Comparison of ENCODE assay signal across 24 cellular contexts in the genomic region with DNA sequence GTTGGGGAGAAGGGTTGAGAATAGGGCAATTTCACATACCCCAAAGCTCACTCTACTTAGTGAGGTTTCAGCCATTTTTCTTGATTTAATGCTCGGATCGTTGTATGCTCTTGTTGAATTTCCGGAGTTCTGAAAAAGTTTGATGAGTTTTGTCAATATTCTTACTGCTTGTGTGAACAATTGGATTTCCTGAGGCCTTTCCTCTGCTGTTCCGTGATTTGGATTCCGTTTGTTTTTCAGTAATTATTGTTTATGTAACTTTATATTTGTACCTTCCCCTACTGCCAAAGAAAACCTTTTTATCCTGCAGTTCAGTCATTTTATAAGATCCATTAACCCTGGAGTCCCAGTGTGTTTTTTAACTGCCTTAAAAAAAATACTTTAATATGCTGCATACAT.
A peak's percentile ranks its signal among the peaks of the same experiment; 100 is the strongest.
DNase-seq lines count a peak whose midpoint lies in the region; ATAC-seq and TF ChIP-seq lines count a peak whose summit lies in the region.
"Had no signal": no experiment of that assay in that cellular context is flagged by ENCODE, and none has a peak within 500 bp of the region (broad histone marks: within the 10 kb centered on the region; RNA-seq: fewer than 3 reads in every experiment).

No MANE protein-coding gene starts in this region.

- H3K27me3 ChIP-seq in heart left ventricle (no peaks in the 10 kb centered on the region), spleen (replicated peaks in 1 of 7) (no peaks in the 10 kb centered on the region)
- H3K27me3 ChIP-seq: dorsolateral prefrontal cortex, Peyer's patch had no signal

- no peaks in the 10 kb centered on the region for H3K27me3 Mint-ChIP-seq in endothelial cell (ENCODE audit: unreplicated experiment)
- H3K27me3 Mint-ChIP-seq: activated naive CD8-positive, alpha-beta T cell treated with anti-CD3 and anti-CD28 coated beads, Interleukin-2, amount 50 U/mL, for 24 hours; stimulated activated naive CD8-positive, alpha-beta T cell treated with anti-CD3 and anti-CD28 coated beads, Interleukin-15, Interleukin-2, amounts not matched to agents 100 ng/mL and 50 ng/mL, for 24 hours had no signal

- no peak for DNase-seq in heart left ventricle
- DNase-seq in left cardiac atrium: no peak
- DNase-seq in LNCaP clone FGC (ENCODE audit: low read depth): peak; percentile 27
- no peak for DNase-seq in endothelial cell (ENCODE audit: low spot score)
- DNase-seq in spleen: no peak
- DNase-seq in head of caudate nucleus: no peak
- DNase-seq: activated CD4-positive, alpha-beta T cell treated with anti-CD3 and anti-CD28 coated beads for 4 hours; activated gamma-delta T cell; activated naive CD8-positive, alpha-beta T cell treated with anti-CD3 and anti-CD28 coated beads, Interleukin-2, amount 50 U/mL, for 24 hours; activated T-cell treated with anti-CD3 and anti-CD28 coated beads for 4 hours; CD8-positive, alpha-beta T cell; dorsolateral prefrontal cortex; lower lobe of right lung; mucosa of descending colon; NCI-H1105 treated with DMSO at 0.1 percent for 48 hours; NCI-H1930; NCI-H524 treated with DMSO at 0.1 percent for 48 hours; Peyer's patch; posterior cingulate gyrus had no signal

- H3K36me3 ChIP-seq in heart left ventricle: peaks cover 0 to 20% (median 0%) of the 10 kb centered on the region in 9 donors
- peaks cover 0 to 39% (median 3%) of the 10 kb centered on the region in 6 donors for H3K36me3 ChIP-seq in spleen
- H3K36me3 ChIP-seq: lower lobe of right lung, Peyer's patch had no signal

- H3K4me3 ChIP-seq in heart left ventricle (no peak overlapping the region), LNCaP clone FGC (ENCODE audit: low read depth, low read length) (no peak overlapping the region), spleen (no peak overlapping the region)
- H3K4me3 ChIP-seq: A549, dorsolateral prefrontal cortex, lower lobe of right lung, mucosa of descending colon, Peyer's patch had no signal

- TF ChIP-seq CTCF in heart left ventricle (IDR thresholded peaks at IDR 0.05) (no peak), LNCaP clone FGC (IDR thresholded peaks at IDR 0.05; ENCODE audit: control insufficient read depth, extremely low read depth, insufficient read depth) (no peak), endothelial cell (IDR thresholded peaks at IDR 0.05; ENCODE audit: unreplicated experiment) (no peak), spleen (IDR thresholded peaks at IDR 0.05 in 8 of 11, conservative IDR thresholded peaks at IDR 0.05 in 3 of 11) (no peak)

- no peak for TF ChIP-seq POLR2A in heart left ventricle (IDR thresholded peaks at IDR 0.05)
- TF ChIP-seq POLR2A in spleen (IDR thresholded peaks at IDR 0.05): no peak

- H3K27ac Mint-ChIP-seq in endothelial cell (ENCODE audit: unreplicated experiment): peak overlapping the region; percentile 70
- H3K27ac Mint-ChIP-seq: CD8-positive, alpha-beta T cell; stimulated activated naive CD8-positive, alpha-beta T cell treated with anti-CD3 and anti-CD28 coated beads, Interleukin-15, Interleukin-2, amounts not matched to agents 100 ng/mL and 50 ng/mL, for 24 hours had no signal

- ATAC-seq in heart left ventricle (peak in 1 of 4 donors; percentile 31), left cardiac atrium (no peak), HG03342 (IDR thresholded peaks at IDR 0.05; ENCODE audit: unreplicated experiment) (no peak), GM18519 (IDR thresholded peaks at IDR 0.05; ENCODE audit: low FRiP score, unreplicated experiment) (no peak)
- ATAC-seq: activated naive CD8-positive, alpha-beta T cell treated with anti-CD3 and anti-CD28 coated beads, Interleukin-2, amount 50 U/mL, for 24 hours; CD8-positive, alpha-beta T cell; sciatic nerve had no signal

- H3K27ac ChIP-seq in heart left ventricle: peak overlapping the region in 11 of 12 donors; percentile 1 to 58 (median 25)
- H3K27ac ChIP-seq in spleen: peak overlapping the region in 5 of 8 donors; percentile 35 to 49 (median 40)
- H3K27ac ChIP-seq: A549, dorsolateral prefrontal cortex, lower lobe of right lung, Peyer's patch had no signal

- no peaks in the 10 kb centered on the region for H3K9me3 Mint-ChIP-seq in endothelial cell (ENCODE audit: unreplicated experiment)
- H3K9me3 Mint-ChIP-seq: CD8-positive, alpha-beta T cell; stimulated activated naive CD8-positive, alpha-beta T cell treated with anti-CD3 and anti-CD28 coated beads, Interleukin-15, Interleukin-2, amounts not matched to agents 100 ng/mL and 50 ng/mL, for 24 hours had no signal

- 57 to 72% (median 60%) methylated on average over 5 of the region's 5 CpGs for WGBS in heart left ventricle, 4 donors
- 65 to 95% (median 75%) methylated on average over 5 of the region's 5 CpGs for WGBS in spleen, 5 donors

- intact Hi-C loops in heart left ventricle (cut with DNase I) (loop anchor here in 2 of 10 donors (5.0 kb wide), 1 partner anchor 62 kb away; the partner anchor contains the start of genes ITFG1 (in 2 of the 2) and PHKB (in 2 of the 2)), left cardiac atrium (cut with DNase I) (loop anchor here in 1 of 2 donors (10.0 kb wide), 1 partner anchor 59 kb away; the partner anchor contains the start of genes ITFG1 and PHKB), spleen (cut with DNase I; ENCODE audit: low total_unique reads) (no loop called here), head of caudate nucleus (cut with DNase I) (no loop called here)

- peaks cover 6% of the 10 kb centered on the region for H3K36me3 Mint-ChIP-seq in endothelial cell (ENCODE audit: low read depth, unreplicated experiment)

- H3K4me3 Mint-ChIP-seq in endothelial cell (ENCODE audit: unreplicated experiment): no peak overlapping the region
- H3K4me3 Mint-ChIP-seq: activated naive CD8-positive, alpha-beta T cell treated with anti-CD3 and anti-CD28 coated beads, Interleukin-2, amount 50 U/mL, for 24 hours; CD8-positive, alpha-beta T cell; stimulated activated naive CD8-positive, alpha-beta T cell treated with anti-CD3 and anti-CD28 coated beads, Interleukin-15, Interleukin-2, amounts not matched to agents 100 ng/mL and 50 ng/mL, for 24 hours had no signal

- peaks cover 0 to 15% (median 0%) of the 10 kb centered on the region in 12 donors for H3K9me3 ChIP-seq in heart left ventricle
- no peaks in the 10 kb centered on the region for H3K9me3 ChIP-seq in spleen
- H3K9me3 ChIP-seq: A549, lower lobe of right lung, mucosa of descending colon, Peyer's patch had no signal

- peaks cover 11% of the 10 kb centered on the region for H3K4me1 Mint-ChIP-seq in endothelial cell (ENCODE audit: unreplicated experiment)

- H3K4me1 ChIP-seq in heart left ventricle (peaks cover 0 to 31% (median 10%) of the 10 kb centered on the region in 12 donors), spleen (peaks cover 4 to 23% (median 11%) of the 10 kb centered on the region in 6 donors)
- H3K4me1 ChIP-seq: Peyer's patch had no signal
